Comparison of ENCODE assay signal across 35 cellular contexts in the genomic region with DNA sequence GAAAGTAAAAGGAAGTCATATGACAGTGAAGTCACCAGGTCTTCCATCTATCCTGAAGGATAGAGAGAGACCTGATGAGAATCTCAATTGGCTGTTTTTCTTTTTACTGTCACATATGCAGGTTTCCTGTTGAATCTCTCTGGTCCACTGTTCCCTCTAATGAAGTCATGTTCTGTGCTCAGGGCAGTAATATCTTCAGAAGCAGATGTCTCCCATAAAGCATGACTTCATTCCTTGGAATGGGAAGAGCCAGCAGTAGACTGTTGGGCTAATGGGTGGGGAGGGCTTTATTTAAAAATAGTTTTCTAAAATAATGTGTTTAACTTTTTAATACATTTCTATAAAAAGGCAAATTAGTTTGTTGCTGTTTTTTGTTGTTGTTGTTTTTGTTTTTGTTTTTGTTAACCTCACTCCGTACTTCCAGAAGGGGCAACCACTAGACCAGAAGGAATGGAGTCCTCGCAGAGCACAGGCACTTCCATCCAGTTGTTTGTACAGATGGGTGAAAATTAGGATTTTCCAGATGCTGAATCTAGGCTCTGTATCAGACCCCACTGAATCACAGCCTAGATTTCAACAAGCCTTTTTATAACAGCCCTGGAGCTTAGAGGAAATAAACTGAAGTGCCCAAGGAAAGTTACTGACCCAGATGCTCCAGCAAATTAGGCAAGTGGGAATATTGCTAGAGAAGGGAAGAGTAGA. TPM values are rescaled to one million over a fixed set of nuclear protein-coding genes. Genes with fewer than 3 reads are reported as not detected.
"Had no signal": no experiment of that assay in that cellular context is flagged by ENCODE, and none has a peak within 500 bp of the region (broad histone marks: within the 10 kb centered on the region; RNA-seq: fewer than 3 reads in every experiment).

No MANE protein-coding gene starts in this region.

- H3K9me3 ChIP-seq: ovary, psoas muscle, suprapubic skin, transverse colon, vagina had no signal

- H3K4me3 ChIP-seq: lung, ovary, psoas muscle, smooth muscle cell, suprapubic skin, transverse colon, vagina had no signal

- H3K36me3 Mint-ChIP-seq: memory B cell, natural killer cell had no signal

- H3K27me3 ChIP-seq: ovary, suprapubic skin, transverse colon, vagina had no signal

- H3K27me3 Mint-ChIP-seq: memory B cell; stimulated activated naive CD8-positive, alpha-beta T cell treated with anti-CD3 and anti-CD28 coated beads, Interleukin-15, amount 100 ng/mL, for 72 hours had no signal

- H3K9me3 Mint-ChIP-seq: effector memory CD8-positive, alpha-beta T cell; memory B cell; natural killer cell; stimulated activated naive CD8-positive, alpha-beta T cell treated with anti-CD3 and anti-CD28 coated beads, Interleukin-15, amount 100 ng/mL, for 72 hours had no signal

- H3K4me1 ChIP-seq: psoas muscle, suprapubic skin, transverse colon, vagina had no signal

- H3K27ac ChIP-seq: ovary, psoas muscle, suprapubic skin, transverse colon, vagina had no signal

- H3K27ac Mint-ChIP-seq: effector memory CD8-positive, alpha-beta T cell; memory B cell; natural killer cell; stimulated activated naive CD8-positive, alpha-beta T cell treated with anti-CD3 and anti-CD28 coated beads, Interleukin-15, amount 100 ng/mL, for 72 hours had no signal

- H3K4me3 Mint-ChIP-seq: effector memory CD8-positive, alpha-beta T cell; memory B cell; natural killer cell; stimulated activated naive CD8-positive, alpha-beta T cell treated with anti-CD3 and anti-CD28 coated beads, Interleukin-15, amount 100 ng/mL, for 72 hours had no signal

- FAIRE-seq: frontal cortex, islet of Langerhans had no signal

- DNase-seq: cerebellar nuclear complex; cortex of kidney; effector memory CD8-positive, alpha-beta T cell; head of caudate nucleus; hippocampal formation; left colon; natural killer cell; occipital lobe; ovary; posterior cingulate gyrus; psoas muscle; stimulated activated CD4-positive, alpha-beta T cell treated with anti-CD3 and anti-CD28 coated beads, Interleukin-12 subunit alpha, Interleukin-12 subunit beta, amount 100 ng/mL, for 4 hours; stimulated activated CD4-positive, alpha-beta T cell treated with anti-CD3 and anti-CD28 coated beads, Interleukin-1b, Interleukin-23, amount 100 ng/mL, for 48 hours; stimulated activated CD4-positive, alpha-beta T cell treated with anti-CD3 and anti-CD28 coated beads, Interleukin-4, amount 100 ng/mL, for 1 hour; stimulated activated CD8-positive, alpha-beta memory T cell treated with anti-CD3 and anti-CD28 coated beads, Interleukin-4, amount 100 ng/mL, for 48 hours; stimulated activated naive CD4-positive, alpha-beta T cell; stimulated activated naive CD8-positive, alpha-beta T cell treated with anti-CD3 and anti-CD28 coated beads, Interleukin-15, amount 100 ng/mL, for 72 hours; transverse colon had no signal

- H3K4me2 ChIP-seq: smooth muscle cell had no signal

- H3K4me1 Mint-ChIP-seq: memory B cell; natural killer cell; stimulated activated naive CD8-positive, alpha-beta T cell treated with anti-CD3 and anti-CD28 coated beads, Interleukin-15, amount 100 ng/mL, for 72 hours had no signal

- H3K36me3 ChIP-seq: ovary, suprapubic skin, transverse colon, vagina had no signal

- ATAC-seq: effector memory CD8-positive, alpha-beta T cell; left colon; natural killer cell; sciatic nerve; stimulated activated naive CD8-positive, alpha-beta T cell treated with anti-CD3 and anti-CD28 coated beads, Interleukin-15, amount 100 ng/mL, for 72 hours had no signal

RNA-seq across cellular contexts. Expression of a gene that starts 54.2 kb away (rescaled TPM):
- total RNA-seq: fibroblast of lung, frontal cortex, glomerular endothelial cell, kidney epithelial cell, left colon, liver, lung, mononuclear cell, natural killer cell, occipital lobe, ovary, psoas muscle, renal cortical epithelial cell, sciatic nerve, smooth muscle cell, transverse colon, ureter, vagina had no signal
- polyA plus RNA-seq: esophagus, fibroblast of lung, liver, neural cell, psoas muscle, smooth muscle cell had no signal
